In genomic region chr14:100567877-100568163, GRCh38 we compare ENCODE assay signal across 15 cellular contexts. TPM values are rescaled to one million over a fixed set of nuclear protein-coding genes. Genes with fewer than 3 reads are reported as not detected.
DNase-seq lines count a peak whose midpoint lies in the region; ATAC-seq, FAIRE-seq and TF ChIP-seq lines count a peak whose summit lies in the region.
"Had no signal": no experiment of that assay in that cellular context is flagged by ENCODE, and none has a peak within 500 bp of the region (broad histone marks: within the 10 kb centered on the region; RNA-seq: fewer than 3 reads in every experiment).

No MANE protein-coding gene starts in this region.

- TF ChIP-seq POLR2A in stomach (IDR thresholded peaks at IDR 0.05) = no peak

- TF ChIP-seq EP300 in stomach (IDR thresholded peaks at IDR 0.05) = no peak

- peak; percentile 16 for ATAC-seq in activated T-helper 17 cell treated with anti-CD3 and anti-CD28 coated beads, Interleukin-2, amount 50 U/mL, for 72 hours (replicated peaks)
- no peak for ATAC-seq in HG03432 (IDR thresholded peaks at IDR 0.05; ENCODE audit: unreplicated experiment)
- no peak for ATAC-seq in GM18502 (IDR thresholded peaks at IDR 0.05; ENCODE audit: poor library complexity, unreplicated experiment)

- H3K27ac Mint-ChIP-seq in activated T-helper 17 cell treated with anti-CD3 and anti-CD28 coated beads, Interleukin-2, amount 50 U/mL, for 72 hours = no peak overlapping the region
- H3K27ac Mint-ChIP-seq: nephron progenitor cell had no signal

- H3K9me3 ChIP-seq in HUES48 (ENCODE audit: control insufficient read depth, insufficient read depth, low read length) (no peaks in the 10 kb centered on the region), keratinocyte (ENCODE audit: control insufficient read depth, low read depth, low read length) (no peaks in the 10 kb centered on the region), stomach (no peaks in the 10 kb centered on the region)

- no peaks in the 10 kb centered on the region for H3K36me3 Mint-ChIP-seq in activated T-helper 17 cell treated with anti-CD3 and anti-CD28 coated beads, Interleukin-2, amount 50 U/mL, for 72 hours (ENCODE audit: low read depth)

- no peaks in the 10 kb centered on the region for H3K9me1 ChIP-seq in keratinocyte (ENCODE audit: control insufficient read depth, extremely low read depth, insufficient read depth, low read length)

- TF ChIP-seq CTCF in keratinocyte (optimal IDR thresholded peaks at IDR 0.05 in 1 of 3, IDR thresholded peaks at IDR 0.05 in 1 of 3, conservative IDR thresholded peaks at IDR 0.05 in 1 of 3; ENCODE audit: extremely low read depth in 1 of 3, insufficient read depth in 2 of 3, low read length in 3 of 3) (no peak), stomach (IDR thresholded peaks at IDR 0.05) (no peak)

- intact Hi-C loops in stomach (cut with DNase I; ENCODE audit: low total_unique reads) = no loop called here

- 0 to 1% (median 1%) methylated on average over 17 to 42 of the region's 42 CpGs; no CpG with 5 or more reads in 2 of the 5 donors for WGBS in stomach, 5 donors

- H3K4me2 ChIP-seq in keratinocyte (ENCODE audit: control insufficient read depth, extremely low read depth, insufficient read depth, low read depth, low read length) = peak overlapping the region; percentile 37

- DNase-seq in keratinocyte (ENCODE audit: low read depth, low spot score) = no peak
- no peak for DNase-seq in stomach
- DNase-seq in activated gamma-delta T cell (lab: John Stamatoyannopoulos, UW) = no peak
- DNase-seq: activated CD4-positive, CD25-positive, alpha-beta regulatory T cell treated with anti-CD3 and anti-CD28 coated beads, Interleukin-2, amount 50 U/mL, for 72 hours; activated naive CD4-positive, alpha-beta T cell treated with Interleukin-2 at 50 U/mL for 16 hours; dermis blood vessel endothelial cell; hippocampal formation; NCI-H2081 treated with DMSO at 0.1 percent for 48 hours; SHP77; stimulated activated CD4-positive, alpha-beta T cell treated with anti-CD3 and anti-CD28 coated beads, Interleukin-1b, Interleukin-23, amount 100 ng/mL, for 48 hours had no signal

- H4K20me1 ChIP-seq in keratinocyte (ENCODE audit: control insufficient read depth, extremely low read depth, insufficient read depth, low read length) = no peaks in the 10 kb centered on the region

- dilution Hi-C loops in keratinocyte (cut with MboI; ENCODE audit: extremely low pct_ligation_motif_present, low sequenced_read_pairs) = no loop called here

- H3K27me3 ChIP-seq in HUES48 (ENCODE audit: control insufficient read depth, insufficient read depth, low read length) (peaks cover 72% of the 10 kb centered on the region), keratinocyte (ENCODE audit: control insufficient read depth, extremely low read depth, insufficient read depth, low read length) (peaks cover 50% of the 10 kb centered on the region), stomach (peaks cover 0 to 89% (median 64%) of the 10 kb centered on the region in 3 donors)

- peaks cover 12% of the 10 kb centered on the region for H3K4me1 ChIP-seq in HUES48 (ENCODE audit: control insufficient read depth, insufficient read depth, low read length)
- no peaks in the 10 kb centered on the region for H3K4me1 ChIP-seq in keratinocyte (ENCODE audit: control insufficient read depth, extremely low read depth, insufficient read depth, low read length)
- peaks cover 18 to 31% (median 29%) of the 10 kb centered on the region in 4 donors for H3K4me1 ChIP-seq in stomach

- FAIRE-seq in keratinocyte (lab: Jason Lieb, UNC) = no peak

- no peaks in the 10 kb centered on the region for H3K36me3 ChIP-seq in HUES48 (ENCODE audit: control insufficient read depth, insufficient read depth, low read length)
- no peaks in the 10 kb centered on the region for H3K36me3 ChIP-seq in keratinocyte (ENCODE audit: control insufficient read depth in 2 of 2, extremely low read depth in 1 of 2, insufficient read depth in 2 of 2, low read length in 2 of 2)
- no peaks in the 10 kb centered on the region for H3K36me3 ChIP-seq in stomach

- no peak overlapping the region for H3K27ac ChIP-seq in HUES48 (ENCODE audit: low read depth, low read length)
- H3K27ac ChIP-seq in keratinocyte (ENCODE audit: control insufficient read depth, insufficient read depth, low read length) = no peak overlapping the region
- H3K27ac ChIP-seq in stomach = no peak overlapping the region

- H3K27me3 Mint-ChIP-seq in activated T-helper 17 cell treated with anti-CD3 and anti-CD28 coated beads, Interleukin-2, amount 50 U/mL, for 72 hours = peaks cover 31% of the 10 kb centered on the region

- no peak overlapping the region for H3K4me3 Mint-ChIP-seq in activated T-helper 17 cell treated with anti-CD3 and anti-CD28 coated beads, Interleukin-2, amount 50 U/mL, for 72 hours

- H3K9me3 Mint-ChIP-seq in activated T-helper 17 cell treated with anti-CD3 and anti-CD28 coated beads, Interleukin-2, amount 50 U/mL, for 72 hours = no peaks in the 10 kb centered on the region
- H3K9me3 Mint-ChIP-seq: nephron progenitor cell had no signal

- H3K4me1 Mint-ChIP-seq in activated T-helper 17 cell treated with anti-CD3 and anti-CD28 coated beads, Interleukin-2, amount 50 U/mL, for 72 hours = no peaks in the 10 kb centered on the region

- H3K79me2 ChIP-seq in keratinocyte (ENCODE audit: control insufficient read depth, insufficient read depth, low read length) = no peaks in the 10 kb centered on the region

- no peak overlapping the region for H2AFZ ChIP-seq in keratinocyte (ENCODE audit: control insufficient read depth, low read length)

- H3K4me3 ChIP-seq in HUES48 (ENCODE audit: low read depth, low read length) = peak overlapping the region; percentile 67; the same call in 1 of the 2 replicates
- no peak overlapping the region for H3K4me3 ChIP-seq in keratinocyte (ENCODE audit: control insufficient read depth in 2 of 3, extremely low read depth in 1 of 3, insufficient read depth in 2 of 3, low read depth in 1 of 3, low read length in 3 of 3)
- H3K4me3 ChIP-seq in stomach = peak overlapping the region; percentile 37 to 69 (median 50)

- no peak overlapping the region for H3K9ac ChIP-seq in HUES48 (ENCODE audit: low read depth, low read length)
- H3K9ac ChIP-seq in keratinocyte (ENCODE audit: control insufficient read depth, extremely low read depth, insufficient read depth, low read length) = no peak overlapping the region

RNA-seq across cellular contexts. Expression of gene BEGAIN, which starts 19.4 kb away (rescaled TPM):
- 1 to 10 TPM; 2.1 to 2.4 TPM for total RNA-seq in activated T-helper 17 cell treated with anti-CD3 and anti-CD28 coated beads, Interleukin-2, amount 50 U/mL, for 72 hours
- polyA plus RNA-seq in keratinocyte = 0.25 to 0.41 TPM (median 0.28 TPM) in 3 replicates
- polyA plus RNA-seq in keratinocyte (2011; ENCODE audit: low read depth) = not detected
- 0.19 and 0.95 TPM in 2 replicates for polyA plus RNA-seq in keratinocyte (2011; cell fraction: cytosol; rRNA removed)
- 1.0 and 1.1 TPM in 2 replicates for polyA plus RNA-seq in keratinocyte (2011; cell fraction: nucleus; rRNA removed)
- polyA plus RNA-seq in keratinocyte (2012; ENCODE audit: low replicate concordance) = 0.22 and 0.31 TPM in 2 replicates
- polyA minus RNA-seq in keratinocyte = 0.03 to 1.6 TPM (median 0.06 TPM) in 3 replicates
- not detected for polyA minus RNA-seq in keratinocyte (2011; cell fraction: cytosol; rRNA and poly(A)+ RNA removed)
- 0.31 and 0.42 TPM in 2 replicates for polyA minus RNA-seq in keratinocyte (2011; cell fraction: nucleus; rRNA and poly(A)+ RNA removed)
- 1 to 10 TPM in 1 of 5 donors, not detected in 4; 1.1 TPM for total RNA-seq in stomach
- under 1 TPM; 0.31 to 0.92 (median 0.75) TPM for polyA plus RNA-seq in stomach

Comparison
In these comparisons a context has a peak if more than half of its experiments do, and no peak if none do; other contexts are left out.
1. H3K4me3 ChIP-seq: peak in HUES48 (single experiment) and stomach (4 of 4); none in keratinocyte (0 of 3).